In the genomic region with DNA sequence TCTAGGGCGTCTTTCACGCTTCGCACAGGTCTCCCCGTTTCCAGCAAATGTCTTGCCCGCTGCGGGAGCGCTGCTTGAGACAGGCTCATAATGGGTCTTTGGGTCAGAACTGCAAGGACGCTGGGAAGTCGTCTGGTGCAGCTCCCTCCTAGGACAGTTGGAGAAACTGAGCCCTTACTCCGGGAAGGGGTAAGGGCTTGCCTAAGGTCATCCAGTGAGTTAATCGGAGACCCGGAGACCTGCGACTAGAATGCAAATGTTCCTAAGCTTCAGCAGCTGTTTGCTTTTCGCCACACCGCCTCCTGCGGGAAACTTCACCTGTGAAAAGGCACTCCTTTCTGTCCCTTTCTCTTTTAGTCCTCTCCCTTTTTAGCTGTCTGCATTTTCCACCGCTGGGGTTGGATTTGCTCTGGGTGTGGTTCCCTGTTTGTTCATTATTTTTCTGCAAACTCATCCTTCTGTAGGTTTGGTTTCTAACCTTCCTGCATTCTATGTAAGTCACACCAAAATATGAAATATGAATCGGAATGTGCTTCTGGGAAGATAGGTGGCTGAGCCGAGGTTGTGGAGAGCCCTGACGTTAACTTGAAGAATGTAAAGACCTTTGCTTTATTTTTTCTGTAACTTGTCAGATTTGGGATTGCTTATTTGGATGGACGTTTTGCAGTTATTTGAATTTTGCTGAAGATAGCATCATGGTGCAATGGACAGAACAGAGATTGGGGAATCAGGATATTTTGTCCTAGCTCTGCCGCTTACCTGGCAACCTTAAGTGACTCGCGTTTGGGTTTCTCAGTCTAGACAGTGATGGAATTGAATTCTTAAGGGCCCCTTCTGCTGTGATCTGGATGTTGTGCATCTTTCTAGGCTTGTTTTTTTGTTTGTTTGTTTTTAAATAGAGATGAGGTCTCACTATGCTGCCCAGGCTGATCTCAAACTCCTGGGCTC, we compare ENCODE assay signal across 7 cellular contexts. TPM values are rescaled to one million over a fixed set of nuclear protein-coding genes. Genes with fewer than 3 reads are reported as not detected.
DNase-seq lines count a peak whose midpoint lies in the region; ATAC-seq, FAIRE-seq and TF ChIP-seq lines count a peak whose summit lies in the region.

No MANE protein-coding gene starts in this region.

- H3K27ac ChIP-seq in ascending aorta: peak overlapping the region in 1 of 2 donors; percentile 47

- no peaks in the 10 kb centered on the region for H3K27me3 ChIP-seq in ascending aorta
- no peaks in the 10 kb centered on the region for H3K27me3 ChIP-seq in iPS-15b (ENCODE audit: control insufficient read depth, insufficient read depth, low read length)
- H3K27me3 ChIP-seq in skeletal muscle satellite cell (ENCODE audit: control insufficient read depth, insufficient read depth, low read length): peaks cover 16% of the 10 kb centered on the region

- H3K4me3 ChIP-seq in ascending aorta (peak overlapping the region; percentile 63 to 83), iPS-15b (ENCODE audit: low read depth, low read length) (peak overlapping the region; percentile 96), skeletal muscle satellite cell (ENCODE audit: low read length) (peak overlapping the region; percentile 89)

- peak overlapping the region; percentile 66 for H3K9ac ChIP-seq in iPS-15b (ENCODE audit: low read depth, low read length)
- H3K9ac ChIP-seq in skeletal muscle satellite cell (ENCODE audit: low read depth, low read length): peak overlapping the region; percentile 83

- no peak for TF ChIP-seq POLR2A in GM12891 (IDR thresholded peaks at IDR 0.05; ENCODE audit: low read depth, low read length)

- intact Hi-C loops in ascending aorta (cut with DNase I): loop anchor here (10.0 kb wide), 1 partner anchor 194 kb away; a partner anchor contains a TSS

- H3K9me3 ChIP-seq in ascending aorta: no peaks in the 10 kb centered on the region
- no peaks in the 10 kb centered on the region for H3K9me3 ChIP-seq in iPS-15b (ENCODE audit: control insufficient read depth, insufficient read depth, low read length)
- no peaks in the 10 kb centered on the region for H3K9me3 ChIP-seq in skeletal muscle satellite cell (replicated peaks; ENCODE audit: low read length)

- H3K4me2 ChIP-seq in skeletal muscle satellite cell (ENCODE audit: low read length): peak overlapping the region; percentile 92

- FAIRE-seq in GM12891 (lab: Jason Lieb, UNC): peak; percentile 41

- TF ChIP-seq CTCF in ascending aorta (IDR thresholded peaks at IDR 0.05): no peak

- no peaks in the 10 kb centered on the region for H3K36me3 ChIP-seq in ascending aorta
- H3K36me3 ChIP-seq in iPS-15b (ENCODE audit: control insufficient read depth, insufficient read depth, low read length): no peaks in the 10 kb centered on the region
- H3K36me3 ChIP-seq in skeletal muscle satellite cell (ENCODE audit: insufficient read depth, low read length): no peaks in the 10 kb centered on the region

- no peak for DNase-seq in GM12891 (ENCODE audit: insufficient read length, low spot score)
- DNase-seq in OCI-M1 (lab: John Stamatoyannopoulos, UW): peak; percentile 62
- DNase-seq in ascending aorta (ENCODE audit: low spot score in 2 of 2): no peak

- H3K4me1 ChIP-seq in ascending aorta: no peaks in the 10 kb centered on the region
- H3K4me1 ChIP-seq in iPS-15b (ENCODE audit: control insufficient read depth, insufficient read depth, low read length): peaks cover 6% of the 10 kb centered on the region
- H3K4me1 ChIP-seq in skeletal muscle satellite cell (ENCODE audit: control insufficient read depth, insufficient read depth, low read length): peaks cover 28% of the 10 kb centered on the region

- ATAC-seq in HG02840 (IDR thresholded peaks at IDR 0.05; ENCODE audit: low FRiP score, unreplicated experiment): peak; percentile 12
- ATAC-seq in GM21786 (IDR thresholded peaks at IDR 0.05; ENCODE audit: unreplicated experiment): no peak

TF ChIP-seq in GM12891, 5 proteins besides CTCF, POLR2A, EP300 and RAD21:
- TF ChIP-seq TAF1 (IDR thresholded peaks at IDR 0.05; ENCODE audit: low read depth, low read length) (no peak), POLR2AphosphoS5 (IDR thresholded peaks at IDR 0.05; ENCODE audit: low read depth, low read length) (no peak), SPI1 (IDR thresholded peaks at IDR 0.05; ENCODE audit: low read depth, low read length) (no peak), POU2F2 (IDR thresholded peaks at IDR 0.05; ENCODE audit: low read depth, low read length) (no peak; the same call in 1 of the 2 replicates), PAX5 (IDR thresholded peaks at IDR 0.05; ENCODE audit: insufficient read depth, low read length, severe bottlenecking) (no peak)

RNA-seq across cellular contexts. Expression of a gene that starts 0.9 kb away (rescaled TPM):
- polyA plus RNA-seq in GM12891 (2012; ENCODE audit: low read depth, missing spikeins): 1.1 TPM
- 19.9 TPM for total RNA-seq in ascending aorta
- 8.1 and 10.0 TPM in 2 replicates for total RNA-seq in skeletal muscle satellite cell (2012; rRNA removed)
